ENCODE assay signal across 21 cellular contexts in genomic region chr12:3230758-3231375, GRCh38.
A peak's percentile ranks its signal among the peaks of the same experiment; 100 is the strongest.
DNase-seq lines count a peak whose midpoint lies in the region; ATAC-seq, FAIRE-seq and TF ChIP-seq lines count a peak whose summit lies in the region.
"Had no signal": no experiment of that assay in that cellular context is flagged by ENCODE, and none has a peak within 500 bp of the region (broad histone marks: within the 10 kb centered on the region; RNA-seq: fewer than 3 reads in every experiment).

No MANE protein-coding gene starts in this region.

- H3K27me3 Mint-ChIP-seq in nephron (ENCODE audit: low read depth): peaks cover 28% of the 10 kb centered on the region

- TF ChIP-seq CTCF in H1 (IDR thresholded peaks at IDR 0.05; ENCODE audit: control extremely low read depth in 1 of 3, insufficient read depth in 1 of 3, low read depth in 1 of 3, low read length in 3 of 3) (no peak), nephron (IDR thresholded peaks at IDR 0.05; ENCODE audit: unreplicated experiment in 3 of 3) (no peak), thoracic aorta (IDR thresholded peaks at IDR 0.05) (no peak), PC-9 (conservative IDR thresholded peaks at IDR 0.05) (no peak)

- H3K23me2 ChIP-seq in H1 (ENCODE audit: low read depth, low read length): no peaks in the 10 kb centered on the region

- H3K27ac ChIP-seq in SJCRH30 (peak overlapping the region; percentile 100), H1 (ENCODE audit: low read depth, low read length) (no peak overlapping the region), thoracic aorta (peak overlapping the region; percentile 71 to 78), PC-9 (no peak overlapping the region)
- H3K27ac ChIP-seq: pancreas had no signal

- no peak overlapping the region for H4K91ac ChIP-seq in H1 (replicated peaks; ENCODE audit: insufficient read length, low read length)

- DNase-seq in SJCRH30 (peak; percentile 84 to 90), H1 (ENCODE audit: low read depth in 1 of 2, low spot score in 2 of 2) (no peak), thoracic aorta (ENCODE audit: low spot score) (no peak), NCI-H2029 treated with DMSO at 0.1 percent for 48 hours (lab: John Stamatoyannopoulos, UW) (no peak), epidermal melanocyte (ENCODE audit: insufficient read length, low spot score) (no peak), PC-9 (no peak)
- DNase-seq: activated naive CD4-positive, alpha-beta T cell treated with anti-CD3 and anti-CD28 coated beads for 36 hours; activated T-cell treated with anti-CD3 and anti-CD28 coated beads, Interleukin-2, amount 50 U/mL, for 4 hours; aorta; DND-41; KG1; NCI-H510A; NK-92 treated with Interleukin-12 subunit alpha and Interleukin-12 subunit beta, amount 100 ng/mL, for 24 hours; SK-N-SH; stimulated activated CD4-positive, alpha-beta T cell treated with anti-CD3 and anti-CD28 coated beads, Interleukin-1b, Interleukin-23, amount 100 ng/mL, for 48 hours; stimulated activated naive CD4-positive, alpha-beta T cell had no signal

- H3K9me3 Mint-ChIP-seq in nephron: peaks cover 2% of the 10 kb centered on the region

- no peak overlapping the region for H2AK5ac ChIP-seq in H1 (ENCODE audit: low read depth, low read length)

- H3K18ac ChIP-seq in H1 (ENCODE audit: extremely low read depth, low read length): no peak overlapping the region

- peak overlapping the region in 2 of 3 experiments; percentile 70 to 73 for H3K27ac Mint-ChIP-seq in nephron
- H3K27ac Mint-ChIP-seq: activated naive CD4-positive, alpha-beta T cell treated with anti-CD3 and anti-CD28 coated beads for 36 hours had no signal

- H2AFZ ChIP-seq in H1 (ENCODE audit: low read length): no peak overlapping the region
- no peak overlapping the region for H2AFZ ChIP-seq in PC-9

- peak overlapping the region in 1 of 3 experiments; percentile 40 for H3K4me3 Mint-ChIP-seq in nephron
- H3K4me3 Mint-ChIP-seq: activated naive CD4-positive, alpha-beta T cell treated with anti-CD3 and anti-CD28 coated beads for 36 hours; activated T-cell treated with anti-CD3 and anti-CD28 coated beads, Interleukin-2, amount 50 U/mL, for 4 hours had no signal

- H3K9me2 ChIP-seq in PC-9 (ENCODE audit: insufficient read depth): no peaks in the 10 kb centered on the region
- H3K9me2 ChIP-seq: SK-N-SH had no signal

- CTCF ChIA-PET in H1 (lab: Charles Lee; ENCODE audit: partially characterized antibody) (interaction anchor here (1.0 to 2.4 kb wide), 5 partner anchors 10 to 69 kb away, joined by 3 to 10 read pairs (median 4); no protein-coding TSS in a partner anchor), PC-9 (lab: Charles Lee) (no interaction called here)

- no peak overlapping the region for H3K14ac ChIP-seq in H1 (ENCODE audit: insufficient read length)

- H4K20me1 ChIP-seq in H1 (replicated peaks in 1 of 2; ENCODE audit: control insufficient read depth in 1 of 2, insufficient read depth in 2 of 2, low read length in 2 of 2) (peaks cover 0 to 5% of the 10 kb centered on the region in 2 experiments), PC-9 (ENCODE audit: insufficient read depth) (no peaks in the 10 kb centered on the region)

- peaks cover 26% of the 10 kb centered on the region for H3K36me3 Mint-ChIP-seq in nephron (ENCODE audit: low read depth)

- H3K4me2 ChIP-seq in H1 (ENCODE audit: insufficient read depth in 1 of 2, low read depth in 2 of 2, low read length in 2 of 2) (peak overlapping the region; percentile 9 to 63; a peak in 2 of 4 replicates), PC-9 (no peak overlapping the region)
- H3K4me2 ChIP-seq: SK-N-SH had no signal

- POLR2A ChIA-PET in H1 (lab: Charles Lee; ENCODE audit: partially characterized antibody): interaction anchor here (1.4 kb wide), 1 partner anchor 23 kb away, joined by 4 read pairs; no protein-coding TSS in a partner anchor
- POLR2A ChIA-PET in PC-9 (lab: Charles Lee; ENCODE audit: unreplicated experiment): no interaction called here

- no peak overlapping the region for H2BK5ac ChIP-seq in H1 (ENCODE audit: low read depth, low read length)

- no peak overlapping the region for H2BK120ac ChIP-seq in H1 (replicated peaks; ENCODE audit: low read depth, low read length)

- BruUV-seq in PC-9 (replicated peaks; lab: Mats Ljungman, UMichigan): no TSS peak

- H2BK15ac ChIP-seq in H1 (ENCODE audit: low read length): peak overlapping the region; percentile 81; the same call in 1 of the 2 replicates

- TF ChIP-seq POLR2A in H1 (IDR thresholded peaks at IDR 0.05; ENCODE audit: control extremely low read depth in 1 of 2, low read depth in 2 of 2, low read length in 2 of 2): no peak

- H3K79me2 ChIP-seq in H1 (ENCODE audit: control insufficient read depth in 1 of 2, insufficient read depth in 2 of 2, low read length in 2 of 2) (no peaks in the 10 kb centered on the region), PC-9 (ENCODE audit: low read depth) (no peaks in the 10 kb centered on the region)

- TF ChIP-seq EP300 in H1 (IDR thresholded peaks at IDR 0.05; ENCODE audit: borderline replicate concordance in 1 of 2, low read depth in 2 of 2, low read length in 2 of 2): no peak

- H3K23ac ChIP-seq in H1 (ENCODE audit: insufficient read length): no peak overlapping the region

- H3K4ac ChIP-seq in H1 (replicated peaks; ENCODE audit: insufficient read length, low read depth, low read length): no peak overlapping the region

- no peaks in the 10 kb centered on the region for H3K9me3 ChIP-seq in SJCRH30 (replicated peaks)
- peaks cover 0 to 3% of the 10 kb centered on the region in 2 experiments; a peak in 1 of 4 replicates for H3K9me3 ChIP-seq in H1 (ENCODE audit: insufficient read depth in 2 of 2, low read depth in 1 of 2, low read length in 1 of 2)
- peaks cover 4% of the 10 kb centered on the region for H3K9me3 ChIP-seq in thoracic aorta
- H3K9me3 ChIP-seq in PC-9 (ENCODE audit: insufficient read depth, low read depth): no peaks in the 10 kb centered on the region
- H3K9me3 ChIP-seq: HAP-1, pancreas, SK-N-SH had no signal

- H4K8ac ChIP-seq in H1 (ENCODE audit: extremely low read depth, insufficient read depth, low read length): no peak overlapping the region

- intact Hi-C loops in PC-9 (cut with micrococcal nuclease; ENCODE audit: unreplicated experiment): no loop called here

- H3K4me3 ChIP-seq in SJCRH30 (peak overlapping the region; percentile 26), H1 (ENCODE audit: extremely low read depth in 1 of 4, insufficient read depth in 2 of 4, low read depth in 3 of 4, low read length in 4 of 4) (peak overlapping the region in 1 of 4 experiments; percentile 31; a peak in 1 of 8 replicates), thoracic aorta (peak overlapping the region; percentile 20), PC-9 (no peak overlapping the region)
- H3K4me3 ChIP-seq: coronary artery, HAP-1, lung, pancreas had no signal

- H2BK12ac ChIP-seq in H1 (ENCODE audit: low read depth, low read length): no peak overlapping the region

- H3K56ac ChIP-seq in H1 (replicated peaks; ENCODE audit: insufficient read length, low read depth, low read length): no peak overlapping the region

- no peaks in the 10 kb centered on the region for H3F3A ChIP-seq in PC-9 (ENCODE audit: insufficient read depth, low read depth)

- no peak overlapping the region for H3K9ac ChIP-seq in H1 (replicated peaks in 1 of 4; ENCODE audit: extremely low read depth in 1 of 4, low read depth in 3 of 4, low read length in 3 of 4)
- H3K9ac ChIP-seq: SK-N-SH had no signal

- 56% methylated on average over 14 of the region's 14 CpGs; no CpG with 5 or more reads in 1 of the 2 experiments for WGBS in H1 (ENCODE audit: extremely low coverage in 1 of 2, insufficient coverage in 1 of 2, insufficient read length in 1 of 2, insufficient replicate concordance in 2 of 2, low coverage in 1 of 2, low lambda C conversion rate in 2 of 2, missing lambda C conversion rate in 1 of 2), 2 experiments

- H3K4me1 ChIP-seq in SJCRH30: peaks cover 64% of the 10 kb centered on the region
- H3K4me1 ChIP-seq in H1 (replicated peaks in 1 of 4; ENCODE audit: control insufficient read depth in 3 of 4, insufficient read depth in 4 of 4, low read length in 3 of 4): peaks cover 0 to 33% (median 16%) of the 10 kb centered on the region in 4 experiments; a peak in 6 of 7 replicates
- peaks cover 18 to 28% of the 10 kb centered on the region in 2 donors for H3K4me1 ChIP-seq in thoracic aorta (ENCODE audit: control insufficient read depth in 1 of 2, low read depth in 2 of 2)
- H3K4me1 ChIP-seq in PC-9 (replicated peaks; ENCODE audit: insufficient read depth): no peaks in the 10 kb centered on the region
- H3K4me1 ChIP-seq: HAP-1, pancreas had no signal

- peaks cover 36% of the 10 kb centered on the region for H3K36me3 ChIP-seq in SJCRH30
- no peaks in the 10 kb centered on the region; a peak in 1 of 8 replicates for H3K36me3 ChIP-seq in H1 (ENCODE audit: control insufficient read depth in 2 of 4, insufficient read depth in 4 of 4, low read length in 3 of 4)
- no peaks in the 10 kb centered on the region for H3K36me3 ChIP-seq in thoracic aorta
- H3K36me3 ChIP-seq in PC-9 (ENCODE audit: low read depth): no peaks in the 10 kb centered on the region
- H3K36me3 ChIP-seq: HAP-1, pancreas had no signal

- FAIRE-seq in H1 (lab: Jason Lieb, UNC): no peak
- FAIRE-seq: pancreas had no signal

- no peak overlapping the region for H4K5ac ChIP-seq in H1 (ENCODE audit: insufficient read length, low read depth, low read length)

- no peak overlapping the region for H2BK20ac ChIP-seq in H1 (ENCODE audit: low read length)

- H3K27me3 ChIP-seq in SJCRH30 (no peaks in the 10 kb centered on the region), H1 (replicated peaks in 1 of 4; ENCODE audit: control insufficient read depth in 3 of 4, extremely low read depth in 1 of 4, insufficient read depth in 3 of 4, low read length in 3 of 4) (no peaks in the 10 kb centered on the region; a peak in 1 of 7 replicates), thoracic aorta (replicated peaks; ENCODE audit: insufficient read depth) (no peaks in the 10 kb centered on the region), PC-9 (ENCODE audit: insufficient read depth, low read depth) (peaks cover 25% of the 10 kb centered on the region; the same call in 1 of the 2 replicates)
- H3K27me3 ChIP-seq: pancreas had no signal

- no peaks in the 10 kb centered on the region for H3K79me1 ChIP-seq in H1 (ENCODE audit: low read depth, low read length)

- no peak for TF ChIP-seq RAD21 in H1 (IDR thresholded peaks at IDR 0.05 in 1 of 2, conservative IDR thresholded peaks at IDR 0.05 in 1 of 2; ENCODE audit: low read depth in 2 of 2, low read length in 2 of 2)

- H3K4me1 Mint-ChIP-seq in nephron: peaks cover 71% of the 10 kb centered on the region

- no peak for ATAC-seq in thoracic aorta (ENCODE audit: insufficient number of reproducible peaks, low FRiP score, low read depth)
- ATAC-seq: activated T-cell treated with anti-CD3 and anti-CD28 coated beads, Interleukin-2, amount 50 U/mL, for 4 hours; pancreas had no signal

TF ChIP-seq in H1, 55 proteins besides CTCF, POLR2A, EP300 and RAD21 (continues in another document):
- no peak for TF ChIP-seq GABPA (IDR thresholded peaks at IDR 0.05; ENCODE audit: borderline replicate concordance, insufficient read depth, low read length)
- no peak for TF ChIP-seq YY1 (IDR thresholded peaks at IDR 0.05; ENCODE audit: low read depth, low read length)
- TF ChIP-seq POU5F1 (IDR thresholded peaks at IDR 0.05; ENCODE audit: low read depth, low read length): no peak
- no peak for TF ChIP-seq CREB1 (IDR thresholded peaks at IDR 0.05)
- TF ChIP-seq TAF7 (optimal IDR thresholded peaks at IDR 0.05; ENCODE audit: borderline replicate concordance, low read depth, low read length): no peak
- no peak for TF ChIP-seq RBBP5 (IDR thresholded peaks at IDR 0.05; ENCODE audit: borderline replicate concordance, low read depth, low read length)

Comparison
In these comparisons a context has a peak if more than half of its experiments do, and no peak if none do; other contexts are left out.
1. DNase-seq: peak in SJCRH30 (2 of 2); none in H1 (0 of 2), thoracic aorta (single experiment), NCI-H2029 treated with DMSO at 0.1 percent for 48 hours (single experiment), epidermal melanocyte (single experiment) and PC-9 (0 of 2).
2. H3K27ac ChIP-seq: peak in SJCRH30 (single experiment) and thoracic aorta (2 of 2); none in H1 (single experiment) and PC-9 (single experiment).